In genomic region chr2:54176577-54176976, GRCh38 we compare ENCODE assay signal across 8 cellular contexts.
DNase-seq lines count a peak whose midpoint lies in the region; ATAC-seq and TF ChIP-seq lines count a peak whose summit lies in the region.

No MANE protein-coding gene starts in this region.

- POLR2A ChIA-PET in GM10248 (lab: Yijun Ruan, JAX), result no interaction called here

- H3K36me3 ChIP-seq in brain microvascular endothelial cell (replicated peaks), result no peaks in the 10 kb centered on the region

- H3K27ac ChIP-seq in brain microvascular endothelial cell, result no peak overlapping the region

- TF ChIP-seq CTCF in GM10248 (IDR thresholded peaks at IDR 0.05; ENCODE audit: control extremely low read depth, extremely low read depth, low read depth, missing control alignments), result peak; percentile 27
- peak; percentile 77 for TF ChIP-seq CTCF in brain microvascular endothelial cell (IDR thresholded peaks at IDR 0.05; ENCODE audit: low read depth, low read length, missing control alignments)

- H3K4me3 ChIP-seq in brain microvascular endothelial cell (ENCODE audit: low read depth, low read length), result no peak overlapping the region

- no peaks in the 10 kb centered on the region for H3K27me3 ChIP-seq in brain microvascular endothelial cell (replicated peaks)

- CTCF ChIA-PET in GM10248 (lab: Yijun Ruan, JAX), result interaction anchor here (0.8 to 1.8 kb wide), 4 partner anchors 8 to 528 kb away, joined by 3 to 6 read pairs (median 3); no protein-coding TSS in a partner anchor

- no peak for DNase-seq in GM10248 (ENCODE audit: extremely low spot score)
- DNase-seq in NCI-H146 (lab: John Stamatoyannopoulos, UW), result peak; percentile 21
- peak; percentile 55 for DNase-seq in brain microvascular endothelial cell
- DNase-seq in left kidney (ENCODE audit: low read depth, low spot score), result peak; percentile 76
- no peak for DNase-seq in NK-92 (lab: John Stamatoyannopoulos, UW; ENCODE audit: unreplicated experiment)
- no peak for DNase-seq in stimulated activated CD4-positive, alpha-beta T cell treated with anti-CD3 and anti-CD28 coated beads, Interleukin-2, amount 100 ng/mL, for 48 hours
- DNase-seq in NCI-H187 treated with DMSO at 0.1 percent for 48 hours (lab: John Stamatoyannopoulos, UW), result no peak

- in situ Hi-C loops in brain microvascular endothelial cell (cut with HindIII; ENCODE audit: low pct_ligation_motif_present, low sequenced_read_pairs), result no loop called here

- ATAC-seq in HG02870 (IDR thresholded peaks at IDR 0.05; ENCODE audit: unreplicated experiment), result no peak

Comparison
In these comparisons a context has a peak if more than half of its experiments do, and no peak if none do; other contexts are left out.
1. DNase-seq: peak in NCI-H146 (single experiment), brain microvascular endothelial cell (single experiment) and left kidney (single experiment); none in GM10248 (single experiment), NK-92 (single experiment), stimulated activated CD4-positive, alpha-beta T cell treated with anti-CD3 and anti-CD28 coated beads, Interleukin-2, amount 100 ng/mL, for 48 hours (0 of 2) and NCI-H187 treated with DMSO at 0.1 percent for 48 hours (single experiment).